13 cellular contexts compared by ENCODE assay signal in the genomic region with DNA sequence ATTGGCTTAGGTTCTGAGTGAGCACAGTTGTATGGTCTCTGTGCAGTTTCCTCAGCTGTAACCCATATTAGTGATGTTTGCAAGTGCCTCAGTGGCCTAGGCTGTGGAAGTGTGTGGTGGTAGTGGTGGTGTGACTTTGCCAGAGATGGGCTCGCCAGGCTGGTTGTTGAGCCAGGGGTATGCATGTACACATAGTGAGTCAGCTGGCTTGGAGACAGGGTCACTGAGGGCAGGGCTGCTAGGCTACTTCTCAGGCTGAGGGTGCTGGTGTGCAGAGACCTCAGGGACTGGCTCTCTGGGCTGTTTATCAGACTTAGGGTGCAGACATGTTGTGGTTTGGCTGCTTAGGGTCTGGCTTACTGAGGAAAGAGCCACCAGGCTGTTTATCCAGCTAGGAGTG.
"Had no signal": no experiment of that assay in that cellular context is flagged by ENCODE, and none has a peak within 500 bp of the region (broad histone marks: within the 10 kb centered on the region; RNA-seq: fewer than 3 reads in every experiment).

No MANE protein-coding gene starts in this region.

- H3K9me3 Mint-ChIP-seq: immature natural killer cell; stimulated activated naive B cell treated with anti-CD40 and anti-IgM and Interleukin-4, amounts not matched to agents 10 μg/mL and 1 μg/mL and 100 μg/mL, for 72 hours had no signal

- H3K79me2 ChIP-seq: parathyroid adenoma had no signal

- H3K4me3 Mint-ChIP-seq: immature natural killer cell; naive thymus-derived CD4-positive, alpha-beta T cell; stimulated activated naive B cell treated with anti-CD40 and anti-IgM and Interleukin-4, amounts not matched to agents 10 μg/mL and 1 μg/mL and 100 μg/mL, for 72 hours had no signal

- H3K4me3 ChIP-seq: colonic mucosa, heart left ventricle, tibial nerve had no signal

- H3K36me3 ChIP-seq: colonic mucosa, heart left ventricle had no signal

- H3K27ac ChIP-seq: colonic mucosa, heart left ventricle, parathyroid adenoma, tibial nerve had no signal

- H3K27ac Mint-ChIP-seq: immature natural killer cell; naive thymus-derived CD4-positive, alpha-beta T cell; stimulated activated naive B cell treated with anti-CD40 and anti-IgM and Interleukin-4, amounts not matched to agents 10 μg/mL and 1 μg/mL and 100 μg/mL, for 72 hours had no signal

- H3K36me3 Mint-ChIP-seq: immature natural killer cell had no signal

- H3K27me3 Mint-ChIP-seq: stimulated activated naive B cell treated with anti-CD40 and anti-IgM and Interleukin-4, amounts not matched to agents 10 μg/mL and 1 μg/mL and 100 μg/mL, for 72 hours had no signal

- H3K4me1 Mint-ChIP-seq: immature natural killer cell had no signal

- H3K9ac ChIP-seq: parathyroid adenoma had no signal

- DNase-seq: activated naive CD4-positive, alpha-beta T cell; caudate nucleus; colonic mucosa; heart left ventricle; immature natural killer cell; left colon; naive thymus-derived CD4-positive, alpha-beta T cell; stimulated activated CD4-positive, alpha-beta T cell treated with anti-CD3 and anti-CD28 coated beads, Interleukin-2, amount 100 ng/mL, for 48 hours; stimulated activated naive B cell treated with anti-CD40 and anti-IgM and Interleukin-4, amounts not matched to agents 10 μg/mL and 1 μg/mL and 100 μg/mL, for 72 hours; T-helper 9 cell had no signal

- H3K27me3 ChIP-seq: colonic mucosa, heart left ventricle, tibial nerve had no signal

- H3K4me1 ChIP-seq: colonic mucosa, heart left ventricle, parathyroid adenoma, tibial nerve had no signal

- H3K9me3 ChIP-seq: colonic mucosa, tibial nerve had no signal

- ATAC-seq: activated CD4-positive, CD25-positive, alpha-beta regulatory T cell treated with anti-CD3 and anti-CD28 coated beads, Interleukin-2, amount 50 U/mL, for 24 hours; heart left ventricle; left colon; naive thymus-derived CD4-positive, alpha-beta T cell; stimulated activated naive B cell treated with anti-CD40 and anti-IgM and Interleukin-4, amounts not matched to agents 10 μg/mL and 1 μg/mL and 100 μg/mL, for 72 hours had no signal

- H2AFZ ChIP-seq: parathyroid adenoma had no signal
